ENCODE assay signal across 8 cellular contexts in genomic region chr3:128152419-128153155, GRCh38. TPM values are rescaled to one million over a fixed set of nuclear protein-coding genes. Genes with fewer than 3 reads are reported as not detected.
DNase-seq lines count a peak whose midpoint lies in the region; ATAC-seq, FAIRE-seq and TF ChIP-seq lines count a peak whose summit lies in the region.

No MANE protein-coding gene starts in this region.

- peaks cover 1% of the 10 kb centered on the region for H3K4me1 ChIP-seq in mesenchymal stem cell (ENCODE audit: control insufficient read depth, insufficient read depth, low read depth, low read length)
- no peaks in the 10 kb centered on the region for H3K4me1 ChIP-seq in aorta (ENCODE audit: control insufficient read depth in 1 of 2, insufficient read depth in 2 of 2, low read length in 2 of 2)

- peaks cover 3% of the 10 kb centered on the region for H3K9me3 ChIP-seq in mesenchymal stem cell (ENCODE audit: control insufficient read depth, low read length)
- H3K9me3 ChIP-seq in aorta (ENCODE audit: control insufficient read depth, low read length) = no peaks in the 10 kb centered on the region

- H2AK5ac ChIP-seq in mesenchymal stem cell (ENCODE audit: low read length, severe bottlenecking) = no peak overlapping the region

- no peak for ATAC-seq in aorta (ENCODE audit: low FRiP score)

- H3K18ac ChIP-seq in mesenchymal stem cell (ENCODE audit: low read depth in 1 of 2, low read length in 2 of 2) = no peak overlapping the region

- H3K36me3 ChIP-seq in bronchial epithelial cell (ENCODE audit: control insufficient read depth, insufficient read depth, low read length) (peaks cover 2% of the 10 kb centered on the region), mesenchymal stem cell (ENCODE audit: control insufficient read depth in 1 of 2, insufficient read depth in 2 of 2, low read depth in 1 of 2, low read length in 2 of 2) (peaks cover 0 to 10% of the 10 kb centered on the region in 2 experiments), aorta (ENCODE audit: control insufficient read depth in 1 of 2, insufficient read depth in 2 of 2, low read length in 1 of 2) (no peaks in the 10 kb centered on the region)

- TF ChIP-seq POLR2A in NB4 (IDR thresholded peaks at IDR 0.05; ENCODE audit: extremely low read depth, insufficient read length) = no peak

- WGBS in mesenchymal stem cell = 73% methylated on average over 10 of the region's 29 CpGs
- 50 to 69% methylated on average over 12 to 18 of the region's 29 CpGs for whole genome bisulfite sequencing in aorta, 2 donors

- peak overlapping the region; percentile 89 for H3K9ac ChIP-seq in mesenchymal stem cell (ENCODE audit: low read length)

- TF ChIP-seq CTCF in NB4 (IDR thresholded peaks at IDR 0.05; ENCODE audit: low read depth, low read length) (no peak), bronchial epithelial cell (IDR thresholded peaks at IDR 0.05; ENCODE audit: insufficient read depth, low read length, severe bottlenecking) (no peak)

- H3K27ac ChIP-seq in mesenchymal stem cell (ENCODE audit: low read length, poor library complexity, severe bottlenecking) (peak overlapping the region; percentile 12), aorta (ENCODE audit: low read depth in 1 of 2, low read length in 2 of 2) (no peak overlapping the region)

- no peak overlapping the region for H2BK12ac ChIP-seq in mesenchymal stem cell (ENCODE audit: low read length in 2 of 2)

- H3K23ac ChIP-seq in mesenchymal stem cell (ENCODE audit: low read length in 2 of 2) = no peak overlapping the region

- intact Hi-C loops in aorta (cut with DNase I) = loop anchor here in 1 of 2 donors (2.0 kb wide), 1 partner anchor 30 kb away; the partner anchor contains the start of gene RUVBL1

- FAIRE-seq in bronchial epithelial cell (lab: Jason Lieb, UNC) = no peak

- H3K4me2 ChIP-seq in mesenchymal stem cell (ENCODE audit: low read length, poor library complexity, severe bottlenecking) = peak overlapping the region; percentile 66

- H2AFZ ChIP-seq in mesenchymal stem cell (ENCODE audit: low read depth, low read length) = no peak overlapping the region

- no peak overlapping the region for H4K91ac ChIP-seq in mesenchymal stem cell (ENCODE audit: low read length)

- no peak overlapping the region for H3K14ac ChIP-seq in mesenchymal stem cell (ENCODE audit: low read length in 2 of 2)

- H3K27me3 ChIP-seq in bronchial epithelial cell (ENCODE audit: control insufficient read depth, insufficient read depth, low read length) (no peaks in the 10 kb centered on the region), mesenchymal stem cell (ENCODE audit: control insufficient read depth in 1 of 2, insufficient read depth in 1 of 2, low read length in 2 of 2) (peaks cover 0 to 7% of the 10 kb centered on the region in 2 experiments), aorta (ENCODE audit: control insufficient read depth in 1 of 2, insufficient read depth in 2 of 2, low read length in 1 of 2) (no peaks in the 10 kb centered on the region)

- DNase-seq in NOMO-1 treated with DMSO at 0.1 percent for 48 hours (lab: John Stamatoyannopoulos, UW; ENCODE audit: unreplicated experiment) (peak; percentile 86), NOMO-1 treated with dmso at 0.1 percent for 144 hours (lab: John Stamatoyannopoulos, UW; ENCODE audit: unreplicated experiment) (no peak), NB4 (ENCODE audit: low read depth) (no peak), bronchial epithelial cell (ENCODE audit: low read depth) (peak; percentile 66), mesenchymal stem cell (no peak), SW480 (ENCODE audit: low spot score) (no peak), aorta (no peak), KG1 (lab: John Stamatoyannopoulos, UW) (no peak)

- H4K8ac ChIP-seq in mesenchymal stem cell (ENCODE audit: low read length) = peak overlapping the region; percentile 59

- no peak overlapping the region for H2BK120ac ChIP-seq in mesenchymal stem cell (ENCODE audit: low read depth, low read length)

- peaks cover 6% of the 10 kb centered on the region for H3K79me1 ChIP-seq in mesenchymal stem cell (replicated peaks; ENCODE audit: low read length, poor library complexity, severe bottlenecking)

- H2BK5ac ChIP-seq in mesenchymal stem cell (ENCODE audit: low read depth, low read length, poor library complexity, severe bottlenecking) = no peak overlapping the region

- no peak overlapping the region for H3K4ac ChIP-seq in mesenchymal stem cell (ENCODE audit: low read depth in 1 of 2, low read length in 2 of 2)

- H3K4me3 ChIP-seq in NB4 (ENCODE audit: low read depth, low read length) (peak overlapping the region; percentile 71), bronchial epithelial cell (ENCODE audit: low read depth, low read length) (peak overlapping the region; percentile 90), mesenchymal stem cell (ENCODE audit: insufficient read depth in 1 of 2, low read depth in 1 of 2, low read length in 2 of 2) (peak overlapping the region in 1 of 2 experiments; percentile 89), aorta (ENCODE audit: low read length in 2 of 2) (peak overlapping the region in 1 of 2 donors; percentile 88)

- H2BK15ac ChIP-seq in mesenchymal stem cell (ENCODE audit: low read depth, poor library complexity, severe bottlenecking) = no peak overlapping the region

RNA-seq across cellular contexts. Expression of gene EEFSEC, which starts 0.7 kb away (rescaled TPM):
- total RNA-seq in bronchial epithelial cell (3.7 and 4.2 TPM in 2 replicates), aorta (10 to 100 TPM in 1 of 2 donors, 1 to 10 TPM in 1; 9.8 to 13.5 TPM)
- polyA plus RNA-seq in mesenchymal stem cell (2013, experiment 1 of 2) = 5.1 TPM
- 5.3 TPM for polyA plus RNA-seq in mesenchymal stem cell (2013, experiment 2 of 2)
- polyA plus RNA-seq in aorta = 10 to 100 TPM in 1 of 2 donors, 1 to 10 TPM in 1; 3.5 to 18.8 TPM

RNA-seq across cellular contexts. Expression of gene RUVBL1, which starts 29.0 kb away (rescaled TPM):
- 47.6 and 60.8 TPM in 2 replicates for total RNA-seq in bronchial epithelial cell
- 22.4 TPM for polyA plus RNA-seq in mesenchymal stem cell (2013, experiment 1 of 2)
- 22.3 TPM for polyA plus RNA-seq in mesenchymal stem cell (2013, experiment 2 of 2)
- 10 to 100 TPM; 15.4 to 17.5 TPM for total RNA-seq in aorta
- 10 to 100 TPM; 12.3 to 18.5 TPM for polyA plus RNA-seq in aorta

Comparison
In these comparisons a context has a peak if more than half of its experiments do, and no peak if none do; other contexts are left out.
1. DNase-seq: peak in NOMO-1 treated with DMSO at 0.1 percent for 48 hours (single experiment) and bronchial epithelial cell (single experiment); none in NOMO-1 treated with dmso at 0.1 percent for 144 hours (single experiment), NB4 (single experiment), mesenchymal stem cell (single experiment), SW480 (single experiment), aorta (0 of 2) and KG1 (single experiment).